Comparison of ENCODE assay signal across 8 cellular contexts in genomic region chr19:17073869-17074627, GRCh38. TPM values are rescaled to one million over a fixed set of nuclear protein-coding genes. Genes with fewer than 3 reads are reported as not detected.
DNase-seq lines count a peak whose midpoint lies in the region; ATAC-seq and TF ChIP-seq lines count a peak whose summit lies in the region.

No MANE protein-coding gene starts in this region.

- BruUV-seq in PC-9 (replicated peaks; lab: Mats Ljungman, UMichigan) = TSS peak; percentile 43

- H2BK12ac ChIP-seq in trophoblast cell (ENCODE audit: low read length) = no peak overlapping the region

- intact Hi-C loops in heart right ventricle (cut with DNase I) = loop anchor here in 1 of 10 donors (10.0 kb wide), 2 partner anchors 151 to 1221 kb away; partner anchors contain the start of gene OCEL1
- intact Hi-C loops in Right ventricle myocardium superior (cut with DNase I) = no loop called here
- intact Hi-C loops in PC-9 (cut with micrococcal nuclease; ENCODE audit: unreplicated experiment) = no loop called here

- H2BK5ac ChIP-seq in trophoblast cell (ENCODE audit: low read depth, low read length, poor library complexity) = no peak overlapping the region

- no peaks in the 10 kb centered on the region for H3K9me2 ChIP-seq in PC-9 (ENCODE audit: insufficient read depth)

- peak overlapping the region; percentile 81 for H2AFZ ChIP-seq in PC-9
- H2AFZ ChIP-seq in trophoblast cell (ENCODE audit: insufficient read depth, low read length, poor library complexity) = no peak overlapping the region

- H3K4me3 ChIP-seq in heart right ventricle (peak overlapping the region in 9 of 10 donors; percentile 61 to 88 (median 78)), PC-9 (peak overlapping the region; percentile 65), epithelial cell of esophagus (ENCODE audit: low read length) (peak overlapping the region; percentile 88), trophoblast cell (ENCODE audit: low read depth, low read length) (peak overlapping the region; percentile 97)

- peaks cover 25% of the 10 kb centered on the region for H3F3A ChIP-seq in PC-9 (ENCODE audit: insufficient read depth, low read depth)

- peaks cover 19% of the 10 kb centered on the region; the same call in 1 of the 2 replicates for H4K20me1 ChIP-seq in PC-9 (ENCODE audit: insufficient read depth)

- no peak overlapping the region for H4K12ac ChIP-seq in trophoblast cell (ENCODE audit: low read depth, low read length)

- CTCF ChIA-PET in PC-9 (lab: Charles Lee) = interaction anchor here (0.7 kb wide), 1 partner anchor 52 kb away, joined by 3 read pairs; no protein-coding TSS in a partner anchor

- no peak overlapping the region for H4K91ac ChIP-seq in trophoblast cell (ENCODE audit: low read depth, low read length)

- peak overlapping the region; percentile 56 for H2AK5ac ChIP-seq in trophoblast cell (ENCODE audit: low read length)

- peak overlapping the region; percentile 22 for H3K4ac ChIP-seq in trophoblast cell (ENCODE audit: low read depth, low read length)

- H3K4me1 ChIP-seq in heart right ventricle (peaks cover 4 to 61% (median 35%) of the 10 kb centered on the region in 9 donors), PC-9 (replicated peaks; ENCODE audit: insufficient read depth) (peaks cover 37% of the 10 kb centered on the region), trophoblast cell (ENCODE audit: control insufficient read depth in 1 of 2, insufficient read depth in 2 of 2, low read length in 2 of 2) (peaks cover 19 to 25% of the 10 kb centered on the region in 2 experiments)

- peak overlapping the region in 7 of 10 donors; percentile 75 to 91 (median 79) for H3K27ac ChIP-seq in heart right ventricle
- H3K27ac ChIP-seq in PC-9 = peak overlapping the region; percentile 47
- H3K27ac ChIP-seq in trophoblast cell (ENCODE audit: low read depth, low read length) = no peak overlapping the region

- no peak overlapping the region for H2BK120ac ChIP-seq in trophoblast cell (ENCODE audit: insufficient read depth, low read length, poor library complexity)

- H3K23ac ChIP-seq in trophoblast cell (ENCODE audit: low read length) = no peak overlapping the region

- H3K27me3 ChIP-seq in heart right ventricle (no peaks in the 10 kb centered on the region), PC-9 (ENCODE audit: insufficient read depth, low read depth) (no peaks in the 10 kb centered on the region), trophoblast cell (ENCODE audit: insufficient read depth, low read length) (no peaks in the 10 kb centered on the region)

- TF ChIP-seq CTCF in heart right ventricle (IDR thresholded peaks at IDR 0.05) (no peak), PC-9 (conservative IDR thresholded peaks at IDR 0.05) (no peak), epithelial cell of esophagus (IDR thresholded peaks at IDR 0.05; ENCODE audit: insufficient read depth, low read depth, low read length, missing control alignments) (no peak), omental fat pad (IDR thresholded peaks at IDR 0.05) (no peak)

- POLR2A ChIA-PET in PC-9 (lab: Charles Lee; ENCODE audit: unreplicated experiment) = interaction anchor here (0.6 kb wide), 2 partner anchors 258 to 777 kb away, joined by 3 to 6 read pairs; no protein-coding TSS in a partner anchor

- ATAC-seq in heart right ventricle (no peak), Right ventricle myocardium superior (ENCODE audit: poor library complexity) (no peak), omental fat pad (ENCODE audit: low FRiP score) (no peak), GM19467 (IDR thresholded peaks at IDR 0.05; ENCODE audit: unreplicated experiment) (no peak)

- H3K14ac ChIP-seq in trophoblast cell (ENCODE audit: low read length) = peak overlapping the region; percentile 15

- H3K4me2 ChIP-seq in PC-9 = peak overlapping the region; percentile 95
- H3K4me2 ChIP-seq in trophoblast cell (ENCODE audit: low read length) = peak overlapping the region; percentile 81

- H3K79me1 ChIP-seq in trophoblast cell (ENCODE audit: low read length) = peaks cover 15% of the 10 kb centered on the region

- 54 to 60% methylated on average over 18 of the region's 18 CpGs for WGBS in heart right ventricle, 2 donors
- no CpG with 5 or more reads among the region's 18 CpGs for WGBS in trophoblast cell (ENCODE audit: extremely low coverage, insufficient coverage, insufficient read length)

- H3K9ac ChIP-seq in trophoblast cell (ENCODE audit: low read length) = peak overlapping the region; percentile 77

- peak overlapping the region; percentile 34 for H3K18ac ChIP-seq in trophoblast cell (ENCODE audit: low read length)

- H4K8ac ChIP-seq in trophoblast cell (ENCODE audit: low read depth, low read length) = peak overlapping the region; percentile 8

- H3K36me3 ChIP-seq in heart right ventricle (peaks cover 0 to 25% (median 0%) of the 10 kb centered on the region in 9 donors), PC-9 (ENCODE audit: low read depth) (peaks cover 9% of the 10 kb centered on the region; the same call in 1 of the 2 replicates), trophoblast cell (ENCODE audit: control insufficient read depth in 1 of 2, insufficient read depth in 2 of 2, low read length in 2 of 2) (peaks cover 16 to 26% of the 10 kb centered on the region in 2 experiments)

- H3K79me2 ChIP-seq in PC-9 (ENCODE audit: low read depth) = peaks cover 63% of the 10 kb centered on the region
- peaks cover 37% of the 10 kb centered on the region for H3K79me2 ChIP-seq in trophoblast cell (ENCODE audit: control insufficient read depth, insufficient read depth, low read length, poor library complexity)

- DNase-seq in heart right ventricle (no peak), Right ventricle myocardium superior (no peak), PC-9 (no peak), epithelial cell of esophagus (ENCODE audit: low read depth) (no peak), trophoblast cell (peak in 1 of 2 donors; percentile 49), omental fat pad (ENCODE audit: low spot score) (no peak)
- DNase-seq in stimulated activated naive CD4-positive, alpha-beta T cell treated with Interleukin-2 at 50 U/mL for 16 hours (lab: John Stamatoyannopoulos, UW) = no peak

- H3K9me3 ChIP-seq in heart right ventricle = no peaks in the 10 kb centered on the region
- H3K9me3 ChIP-seq in PC-9 (ENCODE audit: insufficient read depth, low read depth) = no peaks in the 10 kb centered on the region
- H3K9me3 ChIP-seq in trophoblast cell (ENCODE audit: insufficient read depth, low read depth, low read length) = no peaks in the 10 kb centered on the region

RNA-seq across cellular contexts. Expression of gene HAUS8, which starts 1.2 kb away (rescaled TPM):
- total RNA-seq in heart right ventricle (1 to 10 TPM; 2.0 to 9.1 (median 4.7) TPM), Right ventricle myocardium superior (4.5 TPM), PC-9 (2021) (26.5 and 30.8 TPM in 2 replicates), omental fat pad (1 to 10 TPM; 4.0 to 7.3 (median 6.1) TPM)
- 10 to 100 TPM in 1 of 2 donors, 1 to 10 TPM in 1; 4.4 to 10.2 TPM for polyA plus RNA-seq in heart right ventricle
- polyA plus RNA-seq in trophoblast cell (2013) = 31.7 and 32.6 TPM in 2 replicates

RNA-seq across cellular contexts. Expression of gene MYO9B, which starts 1.5 kb away (rescaled TPM):
- total RNA-seq in heart right ventricle = 10 to 100 TPM; 19.9 to 55.0 (median 27.5) TPM
- 10 to 100 TPM; 27.9 to 55.2 TPM for polyA plus RNA-seq in heart right ventricle
- total RNA-seq in Right ventricle myocardium superior = 32.4 TPM
- 81.2 and 103 TPM in 2 replicates for total RNA-seq in PC-9 (2021)
- polyA plus RNA-seq in trophoblast cell (2013) = 64.1 and 65.1 TPM in 2 replicates
- total RNA-seq in omental fat pad = 100 to 1,000 TPM in 2 of 4 donors, 10 to 100 TPM in 2; 52.7 to 149 (median 85.7) TPM

RNA-seq across cellular contexts. Expression of gene CPAMD8, which starts 47.4 kb away (rescaled TPM):
- total RNA-seq in heart right ventricle (10 to 100 TPM in 6 of 10 donors, 1 to 10 TPM in 4; 4.8 to 30.4 (median 10.5) TPM), Right ventricle myocardium superior (14.1 TPM), PC-9 (2021) (23.7 and 25.8 TPM in 2 replicates), omental fat pad (10 to 100 TPM in 2 of 4 donors, 1 to 10 TPM in 2; 4.7 to 39.6 (median 11.2) TPM)
- polyA plus RNA-seq in heart right ventricle = 10 to 100 TPM; 11.0 to 77.9 TPM
- 4.6 and 4.8 TPM in 2 replicates for polyA plus RNA-seq in trophoblast cell (2013)
